In the genomic region with DNA sequence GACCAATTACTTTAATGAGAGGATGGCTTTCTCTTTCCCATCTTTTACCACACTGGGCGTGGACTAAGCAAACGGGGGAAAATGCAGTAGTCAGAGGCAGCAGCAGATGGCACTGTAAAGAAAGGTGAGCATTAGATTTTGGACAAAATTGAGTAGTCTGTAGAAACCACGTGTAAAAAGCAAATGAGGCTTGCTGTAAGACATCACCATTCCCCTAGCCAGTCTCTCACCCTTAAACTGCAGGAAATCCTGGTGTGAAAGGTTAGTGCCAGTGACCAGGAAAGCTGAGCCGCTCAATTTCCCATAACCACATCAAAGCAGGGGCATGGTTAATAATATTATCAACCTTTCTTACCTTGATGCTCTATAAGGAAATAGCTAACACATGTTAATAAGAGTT, we compare ENCODE assay signal across 10 cellular contexts. TPM values are rescaled to one million over a fixed set of nuclear protein-coding genes. Genes with fewer than 3 reads are reported as not detected.
DNase-seq lines count a peak whose midpoint lies in the region; TF ChIP-seq lines count a peak whose summit lies in the region.
"Had no signal": no experiment of that assay in that cellular context is flagged by ENCODE, and none has a peak within 500 bp of the region (broad histone marks: within the 10 kb centered on the region; RNA-seq: fewer than 3 reads in every experiment).

No MANE protein-coding gene starts in this region.

- no peaks in the 10 kb centered on the region for H3K4me1 Mint-ChIP-seq in nephron progenitor cell
- H3K4me1 Mint-ChIP-seq in activated T-helper 2 cell treated with anti-CD3 and anti-CD28 coated beads, Interferon-gamma antibody, Interleukin-2, Interleukin-4, amounts not matched to agents 10 μg/mL and 5 μg/mL and 100 μg/mL, durations not matched to agents 14 hours and 24 hours and 36 hours (ENCODE audit: low read depth), result no peaks in the 10 kb centered on the region

- peak; percentile 30 for TF ChIP-seq CTCF in nephron progenitor cell (IDR thresholded peaks at IDR 0.05)

- intact Hi-C loops in activated T-helper 2 cell treated with anti-CD3 and anti-CD28 coated beads, Interferon-gamma antibody, Interleukin-2, Interleukin-4, amounts not matched to agents 10 μg/mL and 5 μg/mL and 100 μg/mL, durations not matched to agents 14 hours and 24 hours and 36 hours (cut with micrococcal nuclease), result loop anchor here (5.0 kb wide), 1 partner anchor 281 kb away; the partner anchor contains the start of gene SPIN1

- H3K27ac Mint-ChIP-seq in nephron progenitor cell, result no peak overlapping the region
- no peak overlapping the region for H3K27ac Mint-ChIP-seq in activated T-helper 2 cell treated with anti-CD3 and anti-CD28 coated beads, Interferon-gamma antibody, Interleukin-2, Interleukin-4, amounts not matched to agents 10 μg/mL and 5 μg/mL and 100 μg/mL, durations not matched to agents 14 hours and 24 hours and 36 hours
- H3K27ac Mint-ChIP-seq: immature natural killer cell had no signal

- no peak overlapping the region for H3K4me3 Mint-ChIP-seq in nephron progenitor cell
- no peak overlapping the region for H3K4me3 Mint-ChIP-seq in activated T-helper 2 cell treated with anti-CD3 and anti-CD28 coated beads, Interferon-gamma antibody, Interleukin-2, Interleukin-4, amounts not matched to agents 10 μg/mL and 5 μg/mL and 100 μg/mL, durations not matched to agents 14 hours and 24 hours and 36 hours (ENCODE audit: low read depth)
- H3K4me3 Mint-ChIP-seq: immature natural killer cell had no signal

- peaks cover 4% of the 10 kb centered on the region for H3K9me3 Mint-ChIP-seq in nephron progenitor cell
- H3K9me3 Mint-ChIP-seq in activated T-helper 2 cell treated with anti-CD3 and anti-CD28 coated beads, Interferon-gamma antibody, Interleukin-2, Interleukin-4, amounts not matched to agents 10 μg/mL and 5 μg/mL and 100 μg/mL, durations not matched to agents 14 hours and 24 hours and 36 hours, result no peaks in the 10 kb centered on the region
- H3K9me3 Mint-ChIP-seq: immature natural killer cell had no signal

- DNase-seq in GM04504 (ENCODE audit: low read depth) (peak; percentile 16), MV-4-11 (lab: John Stamatoyannopoulos, UW) (peak; percentile 13), cerebellum (ENCODE audit: low spot score) (peak; percentile 20), nephron progenitor cell (no peak), OCI-M2 (lab: John Stamatoyannopoulos, UW; ENCODE audit: unreplicated experiment) (no peak)
- no peak for DNase-seq in activated T-helper 2 cell treated with anti-CD3 and anti-CD28 coated beads, Interferon-gamma antibody, Interleukin-2, Interleukin-4, amounts not matched to agents 10 μg/mL and 5 μg/mL and 100 μg/mL, durations not matched to agents 14 hours and 24 hours and 36 hours (ENCODE audit: low spot score)
- no peak for DNase-seq in central memory CD4-positive, alpha-beta T cell

- H3K36me3 Mint-ChIP-seq in nephron progenitor cell (ENCODE audit: low read depth), result no peaks in the 10 kb centered on the region
- H3K36me3 Mint-ChIP-seq in activated T-helper 2 cell treated with anti-CD3 and anti-CD28 coated beads, Interferon-gamma antibody, Interleukin-2, Interleukin-4, amounts not matched to agents 10 μg/mL and 5 μg/mL and 100 μg/mL, durations not matched to agents 14 hours and 24 hours and 36 hours (ENCODE audit: low read depth), result no peaks in the 10 kb centered on the region
- H3K36me3 Mint-ChIP-seq: immature natural killer cell had no signal

- peaks cover 6% of the 10 kb centered on the region for H3K27me3 Mint-ChIP-seq in nephron progenitor cell (ENCODE audit: low read depth, poor library complexity)
- H3K27me3 Mint-ChIP-seq in activated T-helper 2 cell treated with anti-CD3 and anti-CD28 coated beads, Interferon-gamma antibody, Interleukin-2, Interleukin-4, amounts not matched to agents 10 μg/mL and 5 μg/mL and 100 μg/mL, durations not matched to agents 14 hours and 24 hours and 36 hours (ENCODE audit: low read depth), result peaks cover 31% of the 10 kb centered on the region

RNA-seq across cellular contexts. Expression of gene SPATA31C2, which starts 31.8 kb away (rescaled TPM):
- total RNA-seq in cerebellum, result not detected
- not detected in 2 replicates for total RNA-seq in activated T-helper 2 cell treated with anti-CD3 and anti-CD28 coated beads, Interferon-gamma antibody, Interleukin-2, Interleukin-4, amounts not matched to agents 10 μg/mL and 5 μg/mL and 100 μg/mL, durations not matched to agents 14 hours and 24 hours and 36 hours
- total RNA-seq: SJSA1, subcutaneous adipose tissue had no signal

Comparison
In these comparisons a context has a peak if more than half of its experiments do, and no peak if none do; other contexts are left out.
1. DNase-seq: peak in GM04504 (single experiment), MV-4-11 (single experiment) and cerebellum (single experiment); none in nephron progenitor cell (single experiment), activated T-helper 2 cell treated with anti-CD3 and anti-CD28 coated beads, Interferon-gamma antibody, Interleukin-2, Interleukin-4, amounts not matched to agents 10 μg/mL and 5 μg/mL and 100 μg/mL, durations not matched to agents 14 hours and 24 hours and 36 hours (single experiment), OCI-M2 (single experiment) and central memory CD4-positive, alpha-beta T cell (single experiment).